Comparison of ENCODE assay signal across 36 cellular contexts in the genomic region with DNA sequence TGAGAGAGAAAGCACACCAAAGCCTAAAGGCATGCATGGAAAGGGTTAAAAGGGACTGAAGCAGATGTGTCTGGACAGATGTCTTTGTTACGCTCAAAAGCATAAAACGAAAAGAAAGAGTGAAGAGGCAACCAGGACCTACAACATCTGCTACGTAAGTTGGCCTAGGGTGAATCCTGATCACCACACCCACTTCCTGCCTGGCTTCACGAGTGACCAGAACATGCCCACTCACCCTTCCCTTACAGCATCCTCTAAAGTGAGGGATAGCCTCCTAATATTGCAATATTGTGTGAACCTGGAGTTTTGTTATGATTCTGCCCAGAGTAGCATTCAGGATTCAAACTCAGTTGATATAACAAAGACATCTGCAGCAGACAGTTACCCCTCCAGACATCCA. TPM values are rescaled to one million over a fixed set of nuclear protein-coding genes. Genes with fewer than 3 reads are reported as not detected.
"Had no signal": no experiment of that assay in that cellular context is flagged by ENCODE, and none has a peak within 500 bp of the region (broad histone marks: within the 10 kb centered on the region; RNA-seq: fewer than 3 reads in every experiment).

No MANE protein-coding gene starts in this region.

- H3K36me3 Mint-ChIP-seq: activated naive CD4-positive, alpha-beta T cell treated with anti-CD3 and anti-CD28 coated beads, Interleukin-2, amount 10 ng/mL, durations not matched to agents 7 days and 5 days; activated naive CD8-positive, alpha-beta T cell had no signal

- H3K9me3 Mint-ChIP-seq: activated B cell treated with CpG ODN at 0.5 μM for 24 hours; activated CD4-positive, alpha-beta memory T cell treated with anti-CD3 and anti-CD28 coated beads, Interleukin-2, amount 10 ng/mL, durations not matched to agents 7 days and 5 days; activated naive CD4-positive, alpha-beta T cell treated with anti-CD3 and anti-CD28 coated beads, Interleukin-2, amount 10 ng/mL, durations not matched to agents 7 days and 5 days; activated naive CD8-positive, alpha-beta T cell treated with anti-CD3 and anti-CD28 coated beads, Interleukin-2, amount 50 U/mL, for 24 hours; central memory CD8-positive, alpha-beta T cell had no signal

- H3K4me1 ChIP-seq: SJSA1 had no signal

- H3K4me3 Mint-ChIP-seq: activated B cell treated with CpG ODN at 0.5 μM for 24 hours; activated CD4-positive, alpha-beta memory T cell treated with anti-CD3 and anti-CD28 coated beads, Interleukin-2, amount 10 ng/mL, durations not matched to agents 7 days and 5 days; activated naive CD4-positive, alpha-beta T cell treated with anti-CD3 and anti-CD28 coated beads, Interleukin-2, amount 10 ng/mL, durations not matched to agents 7 days and 5 days; activated naive CD8-positive, alpha-beta T cell; activated naive CD8-positive, alpha-beta T cell treated with anti-CD3 and anti-CD28 coated beads, Interleukin-2, amount 50 U/mL, for 24 hours; central memory CD8-positive, alpha-beta T cell had no signal

- H3K36me3 ChIP-seq: brain microvascular endothelial cell, cardiac muscle cell, MG63, Peyer's patch, SJSA1 had no signal

- H3K9me3 ChIP-seq: MG63, Peyer's patch, SJSA1 had no signal

- ATAC-seq: activated naive CD8-positive, alpha-beta T cell treated with anti-CD3 and anti-CD28 coated beads, Interleukin-2, amount 50 U/mL, for 24 hours; PC-3; SK-N-SH treated with all-trans-retinoic acid at 6 μM for 48 hours had no signal

- DNase-seq: activated B cell treated with CpG ODN at 0.5 μM for 24 hours; activated CD4-positive, alpha-beta memory T cell treated with anti-CD3 and anti-CD28 coated beads, Interleukin-2, amount 10 ng/mL, durations not matched to agents 7 days and 5 days; activated CD4-positive, alpha-beta T cell treated with anti-CD3 and anti-CD28 coated beads for 48 hours; activated CD4-positive, CD25-positive, alpha-beta regulatory T cell treated with anti-CD3 and anti-CD28 coated beads, Interleukin-2, amount 50 U/mL, for 72 hours; activated effector memory CD4-positive, alpha-beta T cell treated with Interleukin-2 at 50 U/mL for 16 hours; activated naive CD4-positive, alpha-beta T cell treated with anti-CD3 and anti-CD28 coated beads, Interleukin-2, amount 10 ng/mL, durations not matched to agents 7 days and 5 days; activated naive CD8-positive, alpha-beta T cell treated with anti-CD3 and anti-CD28 coated beads, Interleukin-2, amount 50 U/mL, for 24 hours; activated T-cell treated with anti-CD3 and anti-CD28 coated beads, Interleukin-2, amount 50 U/mL, for 48 hours; anterior cingulate cortex; brain microvascular endothelial cell; Kasumi-1; KG1; MG63; NCI-H1092; NCI-H1436 treated with DMSO at 0.1 percent for 48 hours; NCI-H1930; NCI-H2081 treated with DMSO at 0.1 percent for 48 hours; NCI-H510A; NCI-H526; NCI-H748 treated with DMSO at 0.1 percent for 48 hours; NK-92 treated with Interleukin-12 subunit alpha and Interleukin-12 subunit beta, amount 100 ng/mL, for 24 hours; PC-3; Peyer's patch; RPMI8226; SHP77 treated with DMSO at 0.1 percent for 48 hours; T-helper 1 cell; T-helper 2 cell; T-helper 9 cell had no signal

- H3K4me3 ChIP-seq: cardiac muscle cell, MG63, Peyer's patch, SJSA1 had no signal

- H3K27ac ChIP-seq: brain microvascular endothelial cell, cardiac muscle cell, Peyer's patch, SJSA1, VCaP had no signal

- H3K27ac Mint-ChIP-seq: activated B cell treated with CpG ODN at 0.5 μM for 24 hours; activated CD4-positive, alpha-beta memory T cell treated with anti-CD3 and anti-CD28 coated beads, Interleukin-2, amount 10 ng/mL, durations not matched to agents 7 days and 5 days; activated naive CD4-positive, alpha-beta T cell treated with anti-CD3 and anti-CD28 coated beads, Interleukin-2, amount 10 ng/mL, durations not matched to agents 7 days and 5 days; activated naive CD8-positive, alpha-beta T cell; activated naive CD8-positive, alpha-beta T cell treated with anti-CD3 and anti-CD28 coated beads, Interleukin-2, amount 50 U/mL, for 24 hours had no signal

RNA-seq across cellular contexts. Expression of a gene that starts 10.6 kb away (rescaled TPM):
- total RNA-seq: activated B cell treated with CpG ODN at 0.5 μM for 24 hours; activated CD4-positive, alpha-beta memory T cell treated with anti-CD3 and anti-CD28 coated beads, Interleukin-2, amount 10 ng/mL, durations not matched to agents 7 days and 5 days; activated CD8-positive, alpha-beta memory T cell treated with anti-CD3 and anti-CD28 coated beads for 36 hours; PC-3; Peyer's patch; SJSA1 had no signal
- polyA plus RNA-seq: cardiac muscle cell had no signal

RNA-seq across cellular contexts. Expression of a gene that starts 54.9 kb away (rescaled TPM):
- total RNA-seq: activated B cell treated with CpG ODN at 0.5 μM for 24 hours; activated CD4-positive, alpha-beta memory T cell treated with anti-CD3 and anti-CD28 coated beads, Interleukin-2, amount 10 ng/mL, durations not matched to agents 7 days and 5 days; activated CD8-positive, alpha-beta memory T cell treated with anti-CD3 and anti-CD28 coated beads for 36 hours; cardiac muscle cell; chondrocyte; PC-3; Peyer's patch; SJSA1 had no signal
